In the genomic region with DNA sequence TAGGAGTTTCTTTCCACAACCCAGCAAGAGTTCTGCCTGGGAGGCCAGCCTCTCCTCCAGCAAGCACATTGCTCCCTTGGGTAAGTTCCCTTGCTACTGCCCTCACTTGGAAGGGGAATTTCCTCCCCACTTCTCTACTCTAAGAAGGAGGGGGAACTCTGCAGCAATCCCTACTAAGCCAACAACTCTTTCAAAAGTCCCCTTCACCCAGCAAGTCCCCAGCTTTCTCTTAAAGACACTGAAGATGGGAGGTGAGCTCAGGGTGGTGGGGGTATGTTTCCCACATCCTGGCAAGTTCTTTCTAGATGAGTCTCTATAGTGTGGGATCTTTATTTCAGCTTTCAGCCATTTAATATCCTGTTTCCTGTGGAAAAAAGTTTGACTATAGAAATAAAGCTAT, we compare ENCODE assay signal across 1 cellular context.
TF ChIP-seq lines count a peak whose summit lies in the region.

No MANE protein-coding gene starts in this region.

TF ChIP-seq in GM12878, 131 proteins besides CTCF, POLR2A, EP300 and RAD21 (continued from another document):
- TF ChIP-seq, protein P1, sequence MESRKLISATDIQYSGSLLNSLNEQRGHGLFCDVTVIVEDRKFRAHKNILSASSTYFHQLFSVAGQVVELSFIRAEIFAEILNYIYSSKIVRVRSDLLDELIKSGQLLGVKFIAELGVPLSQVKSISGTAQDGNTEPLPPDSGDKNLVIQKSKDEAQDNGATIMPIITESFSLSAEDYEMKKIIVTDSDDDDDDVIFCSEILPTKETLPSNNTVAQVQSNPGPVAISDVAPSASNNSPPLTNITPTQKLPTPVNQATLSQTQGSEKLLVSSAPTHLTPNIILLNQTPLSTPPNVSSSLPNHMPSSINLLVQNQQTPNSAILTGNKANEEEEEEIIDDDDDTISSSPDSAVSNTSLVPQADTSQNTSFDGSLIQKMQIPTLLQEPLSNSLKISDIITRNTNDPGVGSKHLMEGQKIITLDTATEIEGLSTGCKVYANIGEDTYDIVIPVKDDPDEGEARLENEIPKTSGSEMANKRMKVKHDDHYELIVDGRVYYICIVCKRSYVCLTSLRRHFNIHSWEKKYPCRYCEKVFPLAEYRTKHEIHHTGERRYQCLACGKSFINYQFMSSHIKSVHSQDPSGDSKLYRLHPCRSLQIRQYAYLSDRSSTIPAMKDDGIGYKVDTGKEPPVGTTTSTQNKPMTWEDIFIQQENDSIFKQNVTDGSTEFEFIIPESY (IDR thresholded peaks at IDR 0.05): no peak
- TF ChIP-seq, protein P2, sequence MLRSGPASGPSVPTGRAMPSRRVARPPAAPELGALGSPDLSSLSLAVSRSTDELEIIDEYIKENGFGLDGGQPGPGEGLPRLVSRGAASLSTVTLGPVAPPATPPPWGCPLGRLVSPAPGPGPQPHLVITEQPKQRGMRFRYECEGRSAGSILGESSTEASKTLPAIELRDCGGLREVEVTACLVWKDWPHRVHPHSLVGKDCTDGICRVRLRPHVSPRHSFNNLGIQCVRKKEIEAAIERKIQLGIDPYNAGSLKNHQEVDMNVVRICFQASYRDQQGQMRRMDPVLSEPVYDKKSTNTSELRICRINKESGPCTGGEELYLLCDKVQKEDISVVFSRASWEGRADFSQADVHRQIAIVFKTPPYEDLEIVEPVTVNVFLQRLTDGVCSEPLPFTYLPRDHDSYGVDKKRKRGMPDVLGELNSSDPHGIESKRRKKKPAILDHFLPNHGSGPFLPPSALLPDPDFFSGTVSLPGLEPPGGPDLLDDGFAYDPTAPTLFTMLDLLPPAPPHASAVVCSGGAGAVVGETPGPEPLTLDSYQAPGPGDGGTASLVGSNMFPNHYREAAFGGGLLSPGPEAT (IDR thresholded peaks at IDR 0.05; ENCODE audit: low read depth): peak; percentile 52; the same call in 1 of the 2 replicates
- no peak for TF ChIP-seq MYB (IDR thresholded peaks at IDR 0.05; ENCODE audit: borderline replicate concordance, low read depth, low read length)
- TF ChIP-seq SMC3 (IDR thresholded peaks at IDR 0.05; ENCODE audit: borderline replicate concordance, low read length): no peak
- TF ChIP-seq IKZF1 (conservative IDR thresholded peaks at IDR 0.05): peak; percentile 54
- no peak for TF ChIP-seq PAX5 (IDR thresholded peaks at IDR 0.05; ENCODE audit: borderline replicate concordance, low read depth, low read length)
- 0 out of 2 replicates have a peak, but pooled peaks have one; percentile 42 for TF ChIP-seq EED (IDR thresholded peaks at IDR 0.05; ENCODE audit: low read depth)
- TF ChIP-seq GATAD2B (conservative IDR thresholded peaks at IDR 0.05; ENCODE audit: low read depth): 0 out of 2 replicates have a peak, but pooled peaks have one; percentile 52
- no peak for TF ChIP-seq FOXM1 (IDR thresholded peaks at IDR 0.05; ENCODE audit: low read depth, low read length)
- no peak for TF ChIP-seq NFYA (IDR thresholded peaks at IDR 0.05; ENCODE audit: borderline replicate concordance, low read depth, low read length)
TF ChIP-seq in GM12878: peak in this region for 7.
